3 cellular contexts compared by ENCODE assay signal in genomic region chr19:54825331-54825730, GRCh38. TPM values are rescaled to one million over a fixed set of nuclear protein-coding genes. Genes with fewer than 3 reads are reported as not detected.
"Had no signal": no experiment of that assay in that cellular context is flagged by ENCODE, and none has a peak within 500 bp of the region (broad histone marks: within the 10 kb centered on the region; RNA-seq: fewer than 3 reads in every experiment).

No MANE protein-coding gene starts in this region.

RNA-seq across cellular contexts. Expression of gene KIR2DS4, which starts 7.1 kb away (rescaled TPM):
- polyA plus RNA-seq: keratinocyte, neural cell, pancreas had no signal

RNA-seq across cellular contexts. Expression of gene KIR3DL1, which starts 9.1 kb away (rescaled TPM):
- polyA plus RNA-seq: keratinocyte, neural cell, pancreas had no signal

RNA-seq across cellular contexts. Expression of gene KIR2DL4, which starts 21.9 kb away (rescaled TPM):
- polyA plus RNA-seq: keratinocyte, neural cell, pancreas had no signal

RNA-seq across cellular contexts. Expression of gene KIR3DL2, which starts 24.9 kb away (rescaled TPM):
- polyA plus RNA-seq: keratinocyte, neural cell, pancreas had no signal

RNA-seq across cellular contexts. Expression of gene FCAR, which starts 48.7 kb away (rescaled TPM):
- polyA plus RNA-seq: keratinocyte, neural cell had no signal
